ENCODE assay signal across 8 cellular contexts in genomic region chr5:122312670-122312988, GRCh38. TPM values are rescaled to one million over a fixed set of nuclear protein-coding genes. Genes with fewer than 3 reads are reported as not detected.
DNase-seq lines count a peak whose midpoint lies in the region; ATAC-seq and TF ChIP-seq lines count a peak whose summit lies in the region.

No MANE protein-coding gene starts in this region.

- no peak overlapping the region for H4K91ac ChIP-seq in H9 (ENCODE audit: insufficient read length, low read depth, low read length)

- DNase-seq in AG08395 (ENCODE audit: low spot score), result peak; percentile 21
- DNase-seq in H9, result peak; percentile 33
- peak in 1 of 2 donors; percentile 67 for DNase-seq in ascending aorta (ENCODE audit: low spot score in 2 of 2)
- no peak for DNase-seq in skeletal muscle cell (ENCODE audit: low read depth)
- no peak for DNase-seq in hippocampal formation (lab: John Stamatoyannopoulos, UW)
- DNase-seq in DMS114 treated with DMSO at 0.1 percent for 48 hours (lab: John Stamatoyannopoulos, UW; ENCODE audit: unreplicated experiment), result no peak

- H3K27ac Mint-ChIP-seq in H9, result no peak overlapping the region

- no peak overlapping the region for H2BK20ac ChIP-seq in H9 (ENCODE audit: low read depth, low read length, poor library complexity, severe bottlenecking)

- H3K23ac ChIP-seq in H9 (ENCODE audit: insufficient read length, low read depth, low read length), result no peak overlapping the region

- H3K9me3 ChIP-seq in H9 (ENCODE audit: control insufficient read depth, low read depth, low read length) (no peaks in the 10 kb centered on the region), ascending aorta (no peaks in the 10 kb centered on the region), iPS-15b (ENCODE audit: control insufficient read depth, insufficient read depth, low read length) (no peaks in the 10 kb centered on the region)

- H3K79me2 ChIP-seq in H9 (ENCODE audit: insufficient read depth, low read length), result no peaks in the 10 kb centered on the region

- no peak overlapping the region for H4K5ac ChIP-seq in H9 (ENCODE audit: insufficient read length, low read depth, low read length)

- no peak overlapping the region for H4K8ac ChIP-seq in H9 (replicated peaks; ENCODE audit: insufficient read length, low read depth, low read length)

- H3K14ac ChIP-seq in H9 (ENCODE audit: insufficient read depth, low read length), result no peak overlapping the region

- H3K27ac ChIP-seq in H9 (ENCODE audit: insufficient read length, low read depth, low read length) (no peak overlapping the region), ascending aorta (peak overlapping the region; percentile 84 to 86)

- intact Hi-C loops in ascending aorta (cut with DNase I), result loop anchor here (2.0 to 10.0 kb wide), 3 partner anchors 115 to 238 kb away; partner anchors contain the start of gene LOX

- H3K4me1 ChIP-seq in H9 (ENCODE audit: insufficient read depth, low read length) (peaks cover 3% of the 10 kb centered on the region; the same call in 1 of the 2 replicates), ascending aorta (peaks cover 0 to 8% of the 10 kb centered on the region in 2 donors), iPS-15b (ENCODE audit: control insufficient read depth, insufficient read depth, low read length) (peaks cover 10% of the 10 kb centered on the region)

- TF ChIP-seq CTCF in H9 (conservative IDR thresholded peaks at IDR 0.05) (no peak), ascending aorta (IDR thresholded peaks at IDR 0.05) (no peak)

- peaks cover 29 to 31% of the 10 kb centered on the region in 2 experiments for H3K4me1 Mint-ChIP-seq in H9

- no peak overlapping the region for H2BK5ac ChIP-seq in H9 (ENCODE audit: insufficient read length, low read length)

- H3K9me3 Mint-ChIP-seq in H9, result no peaks in the 10 kb centered on the region

- WGBS in H9 (ENCODE audit: extremely low coverage, insufficient read length, low lambda C conversion rate), result no CpG with 5 or more reads among the region's 14 CpGs

- no peak overlapping the region for H2BK12ac ChIP-seq in H9 (ENCODE audit: insufficient read length, low read depth, low read length)

- no peak overlapping the region for H3T11ph ChIP-seq in H9 (ENCODE audit: low read length)

- H2AFZ ChIP-seq in H9 (ENCODE audit: low read length), result peak overlapping the region; percentile 1

- no peak for ATAC-seq in HG03095 (IDR thresholded peaks at IDR 0.05; ENCODE audit: unreplicated experiment)

- H2BK15ac ChIP-seq in H9 (ENCODE audit: low read depth, low read length), result no peak overlapping the region

- H3K4ac ChIP-seq in H9 (ENCODE audit: low read depth, low read length), result no peak overlapping the region

- H3K4me3 Mint-ChIP-seq in H9, result peak overlapping the region; percentile 71 to 93

- H4K20me1 ChIP-seq in H9 (ENCODE audit: control insufficient read depth, insufficient read depth, insufficient read length), result no peaks in the 10 kb centered on the region

- H3K36me3 Mint-ChIP-seq in H9 (ENCODE audit: insufficient read depth in 1 of 3, low read depth in 3 of 3), result peaks cover 0 to 2% (median 0%) of the 10 kb centered on the region in 3 experiments; a peak in 4 of 7 replicates

- H2AK5ac ChIP-seq in H9 (ENCODE audit: insufficient read length, low read length), result no peak overlapping the region

- peaks cover 19% of the 10 kb centered on the region for H3K23me2 ChIP-seq in H9 (ENCODE audit: insufficient read length, low read depth, low read length, poor library complexity, severe bottlenecking)

- H3K56ac ChIP-seq in H9 (ENCODE audit: insufficient read length, low read depth, low read length), result no peak overlapping the region

- H3K27me3 ChIP-seq in H9 (ENCODE audit: insufficient read depth, low read length), result peaks cover 12% of the 10 kb centered on the region
- H3K27me3 ChIP-seq in ascending aorta, result no peaks in the 10 kb centered on the region
- H3K27me3 ChIP-seq in iPS-15b (ENCODE audit: control insufficient read depth, insufficient read depth, low read length), result peaks cover 37% of the 10 kb centered on the region

- peaks cover 61% of the 10 kb centered on the region for H3K27me3 Mint-ChIP-seq in H9 (ENCODE audit: low read depth)

- H3K4me3 ChIP-seq in ascending aorta, result peak overlapping the region; percentile 79
- H3K4me3 ChIP-seq in iPS-15b (ENCODE audit: low read depth, low read length), result peak overlapping the region; percentile 70
- H3K4me3 ChIP-seq in skeletal muscle cell (ENCODE audit: low read depth, low read length), result peak overlapping the region; percentile 78

- H3K36me3 ChIP-seq in ascending aorta, result no peaks in the 10 kb centered on the region
- H3K36me3 ChIP-seq in iPS-15b (ENCODE audit: control insufficient read depth, insufficient read depth, low read length), result no peaks in the 10 kb centered on the region

- H3K9ac ChIP-seq in H9 (ENCODE audit: extremely low read depth, insufficient read length, low read length), result no peak overlapping the region
- H3K9ac ChIP-seq in iPS-15b (ENCODE audit: low read depth, low read length), result no peak overlapping the region

- no peak overlapping the region for H3K18ac ChIP-seq in H9 (ENCODE audit: insufficient read length, low read depth, low read length)

- peak overlapping the region; percentile 96 for H3K4me2 ChIP-seq in H9 (ENCODE audit: insufficient read depth, insufficient read length, low read length)

- no peak overlapping the region for H2BK120ac ChIP-seq in H9 (ENCODE audit: low read depth, low read length, poor library complexity, severe bottlenecking)

- no peaks in the 10 kb centered on the region for H3K79me1 ChIP-seq in H9 (ENCODE audit: insufficient read depth, low read depth, low read length, poor library complexity, severe bottlenecking)

RNA-seq across cellular contexts. Expression of gene SNCAIP, which starts 0.6 kb away (rescaled TPM):
- total RNA-seq in H9 (2021) (2.6 and 3.0 TPM in 2 replicates), ascending aorta (2.9 TPM)

Comparison
In these comparisons a context has a peak if more than half of its experiments do, and no peak if none do; other contexts are left out.
1. DNase-seq: peak in AG08395 (single experiment) and H9 (single experiment); none in skeletal muscle cell (single experiment), hippocampal formation (0 of 2) and DMS114 treated with DMSO at 0.1 percent for 48 hours (single experiment).
2. Peak in every context shown above with its lines, with median percentiles within 50 percentile points of each other: H3K4me3 ChIP-seq.